ENCODE assay signal across 21 cellular contexts in genomic region chr22:29316429-29316828, GRCh38. TPM values are rescaled to one million over a fixed set of nuclear protein-coding genes. Genes with fewer than 3 reads are reported as not detected.
DNase-seq lines count a peak whose midpoint lies in the region; ATAC-seq, FAIRE-seq and TF ChIP-seq lines count a peak whose summit lies in the region.
"Had no signal": no experiment of that assay in that cellular context is flagged by ENCODE, and none has a peak within 500 bp of the region (broad histone marks: within the 10 kb centered on the region; RNA-seq: fewer than 3 reads in every experiment).

No MANE protein-coding gene starts in this region.

- H3K36me3 Mint-ChIP-seq in astrocyte (ENCODE audit: low read depth, unreplicated experiment) (peaks cover 11% of the 10 kb centered on the region), naive B cell (peaks cover 0 to 16% of the 10 kb centered on the region in 2 donors)

- peaks cover 34% of the 10 kb centered on the region for H3K27me3 ChIP-seq in astrocyte (ENCODE audit: insufficient read depth, low read length)

- no peak overlapping the region for H3K27ac ChIP-seq in astrocyte (ENCODE audit: low read depth, low read length)
- H3K27ac ChIP-seq: C4-2B, neutrophil had no signal

- H3K4me3 Mint-ChIP-seq in astrocyte (ENCODE audit: unreplicated experiment): peak overlapping the region; percentile 23
- peak overlapping the region in 6 of 8 donors; percentile 35 to 76 (median 45) for H3K4me3 Mint-ChIP-seq in naive B cell

- H3K9me3 ChIP-seq in astrocyte (ENCODE audit: insufficient read depth, low read depth, low read length): no peaks in the 10 kb centered on the region
- H3K9me3 ChIP-seq: MG63, neutrophil had no signal

- H3K9ac ChIP-seq in astrocyte (ENCODE audit: low read length): no peak overlapping the region

- intact Hi-C loops in left cardiac atrium (cut with DNase I): no loop called here
- intact Hi-C loops in cardiac septum (cut with DNase I): no loop called here

- H3K4me3 ChIP-seq in astrocyte (ENCODE audit: insufficient read depth, low read depth, low read length): no peak overlapping the region
- H3K4me3 ChIP-seq: MG63 had no signal

- ATAC-seq in left cardiac atrium (no peak), naive B cell (ENCODE audit: low read depth in 2 of 2) (no peak), HG03354 (IDR thresholded peaks at IDR 0.05; ENCODE audit: poor library complexity, severe bottlenecking, unreplicated experiment) (no peak)

- TF ChIP-seq CTCF in astrocyte (IDR thresholded peaks at IDR 0.05; ENCODE audit: insufficient read depth, low read depth, low read length): no peak

- H3K27me3 Mint-ChIP-seq in astrocyte (ENCODE audit: low read depth, unreplicated experiment) (peaks cover 32% of the 10 kb centered on the region), naive B cell (peaks cover 20 to 41% (median 39%) of the 10 kb centered on the region in 3 donors)

- no peak for FAIRE-seq in astrocyte (lab: Jason Lieb, UNC)
- FAIRE-seq: GM18507, urothelium cell line had no signal

- no peaks in the 10 kb centered on the region for H3K9me3 Mint-ChIP-seq in astrocyte (ENCODE audit: unreplicated experiment)
- H3K9me3 Mint-ChIP-seq in naive B cell: peaks cover 0 to 2% (median 0%) of the 10 kb centered on the region in 7 donors

- no peaks in the 10 kb centered on the region for H3K36me3 ChIP-seq in astrocyte (ENCODE audit: insufficient read depth, low read length)
- H3K36me3 ChIP-seq: neutrophil had no signal

- peaks cover 25% of the 10 kb centered on the region for H4K20me1 ChIP-seq in astrocyte (ENCODE audit: insufficient read depth, low read length)

- H3K4me2 ChIP-seq in astrocyte (ENCODE audit: low read length): no peak overlapping the region

- H3K4me1 Mint-ChIP-seq in astrocyte (ENCODE audit: low read depth, unreplicated experiment): peaks cover 4% of the 10 kb centered on the region
- H3K4me1 Mint-ChIP-seq in naive B cell: peaks cover 17 to 21% (median 18%) of the 10 kb centered on the region in 3 donors

- no peak overlapping the region for H2AFZ ChIP-seq in astrocyte (ENCODE audit: low read depth, low read length)

- no peaks in the 10 kb centered on the region for H3K79me2 ChIP-seq in astrocyte (ENCODE audit: insufficient read depth, low read length)

- peaks cover 12% of the 10 kb centered on the region for H3K4me1 ChIP-seq in astrocyte (ENCODE audit: insufficient read depth, low read length)

- peak; percentile 10 for DNase-seq in left cardiac atrium
- DNase-seq in cardiac septum (ENCODE audit: low spot score): no peak
- no peak for DNase-seq in astrocyte (ENCODE audit: low read depth)
- no peak for DNase-seq in naive B cell
- no peak for DNase-seq in SIG-M5 treated with dmso at 0.1 percent for 504 hours (lab: John Stamatoyannopoulos, UW; ENCODE audit: unreplicated experiment)
- no peak for DNase-seq in occipital lobe (lab: John Stamatoyannopoulos, UW)
- no peak for DNase-seq in NCI-H526 (lab: John Stamatoyannopoulos, UW)
- DNase-seq: ACHN; activated CD4-positive, alpha-beta T cell treated with anti-CD3 and anti-CD28 coated beads, Interleukin-2, amount 50 U/mL, for 48 hours; activated naive CD4-positive, alpha-beta T cell treated with Interleukin-2 at 50 U/mL for 16 hours; effector memory CD4-positive, alpha-beta T cell; MG63; NCI-H1436; NCI-H774; stimulated activated CD4-positive, alpha-beta T cell treated with anti-CD3 and anti-CD28 coated beads, Interleukin-12 subunit alpha, Interleukin-12 subunit beta, amount 100 ng/mL, for 4 hours; substantia nigra had no signal

- no peak overlapping the region for H3K27ac Mint-ChIP-seq in astrocyte (ENCODE audit: unreplicated experiment)
- H3K27ac Mint-ChIP-seq in naive B cell: peak overlapping the region in 1 of 6 donors; percentile 32

RNA-seq across cellular contexts. Expression of gene RASL10A, which starts 0.9 kb away (rescaled TPM):
- total RNA-seq in left cardiac atrium (1 to 10 TPM; 1.0 to 3.1 TPM), cardiac septum (1.3 TPM), astrocyte (0.19 and 1.5 TPM in 2 replicates), occipital lobe (15.0 TPM)
- polyA plus RNA-seq in naive B cell (ENCODE audit: low read depth in 6 of 6): not detected

RNA-seq across cellular contexts. Expression of gene GAS2L1, which starts 10.0 kb away (rescaled TPM):
- total RNA-seq in left cardiac atrium (10 to 100 TPM; 20.1 to 25.2 TPM), cardiac septum (13.0 TPM), astrocyte (24.3 and 26.0 TPM in 2 replicates), occipital lobe (7.3 TPM)
- 1 to 10 TPM in 3 of 6 donors, under 1 TPM in 2, not detected in 1; 0.39 to 1.2 (median 1.0) TPM for polyA plus RNA-seq in naive B cell (ENCODE audit: low read depth in 6 of 6)

RNA-seq across cellular contexts. Expression of gene EWSR1, which starts 48.4 kb away (rescaled TPM):
- 100 to 1,000 TPM; 109 to 175 TPM for total RNA-seq in left cardiac atrium
- total RNA-seq in cardiac septum: 138 TPM
- total RNA-seq in astrocyte: 173 and 199 TPM in 2 replicates
- 100 to 1,000 TPM; 175 to 252 (median 194) TPM for polyA plus RNA-seq in naive B cell (ENCODE audit: low read depth in 6 of 6)
- 186 TPM for total RNA-seq in occipital lobe

RNA-seq across cellular contexts. Expression of gene RHBDD3, which starts 48.6 kb away (rescaled TPM):
- total RNA-seq in left cardiac atrium (10 to 100 TPM; 15.6 to 19.0 TPM), cardiac septum (16.7 TPM), astrocyte (35.6 and 39.2 TPM in 2 replicates), occipital lobe (14.3 TPM)
- polyA plus RNA-seq in naive B cell (ENCODE audit: low read depth in 6 of 6): 1 to 10 TPM in 4 of 6 donors, under 1 TPM in 1, not detected in 1; 0.72 to 4.2 (median 2.9) TPM
